ENCODE assay signal across 8 cellular contexts in genomic region chr19:3358919-3359849, GRCh38. TPM values are rescaled to one million over a fixed set of nuclear protein-coding genes. Genes with fewer than 3 reads are reported as not detected.
A peak's percentile ranks its signal among the peaks of the same experiment; 100 is the strongest.
DNase-seq lines count a peak whose midpoint lies in the region; ATAC-seq and TF ChIP-seq lines count a peak whose summit lies in the region.

No MANE protein-coding gene starts in this region.

- DNase-seq in G401 (ENCODE audit: low spot score) (peak; percentile 65), cerebellar cortex (ENCODE audit: low spot score) (peak; percentile 50), lower leg skin (ENCODE audit: low spot score in 2 of 2) (peak in 1 of 2 donors; percentile 92)
- peak; percentile 43 to 66 (median 48) for DNase-seq in stimulated activated CD4-positive, alpha-beta T cell treated with anti-CD3 and anti-CD28 coated beads, TNF-alpha, amount 100 ng/mL, for 24 hours (ENCODE audit: low read depth in 3 of 3)

- in situ Hi-C loops in G401 (cut with HindIII; ENCODE audit: low sequenced_read_pairs) = no loop called here

- intact Hi-C loops in lower leg skin (cut with DNase I; ENCODE audit: low total_unique reads) = no loop called here

- H3K4me3 ChIP-seq in lower leg skin (ENCODE audit: low read depth, poor library complexity, severe bottlenecking) = peak overlapping the region; percentile 87

- WGBS in lower leg skin, 2 donors = 0 to 1% methylated on average over 6 to 37 of the region's 126 CpGs

- no peak for TF ChIP-seq POLR2A in lower leg skin (IDR thresholded peaks at IDR 0.05)

- ATAC-seq in HG03439 (IDR thresholded peaks at IDR 0.05; ENCODE audit: unreplicated experiment) (peak; percentile 46), GM21619 (IDR thresholded peaks at IDR 0.05; ENCODE audit: unreplicated experiment) (no peak), HG03354 (IDR thresholded peaks at IDR 0.05; ENCODE audit: poor library complexity, severe bottlenecking, unreplicated experiment) (no peak)
- ATAC-seq in activated CD4-positive, CD25-positive, alpha-beta regulatory T cell treated with anti-CD3 and anti-CD28 coated beads, Interleukin-2, amount 50 U/mL, for 24 hours = peak; percentile 37 to 44

- TF ChIP-seq CTCF in lower leg skin (IDR thresholded peaks at IDR 0.05) = no peak

RNA-seq across cellular contexts. Expression of gene NFIC, which starts 7.2 kb away (rescaled TPM):
- 3.2 and 8.9 TPM in 2 replicates for total RNA-seq in G401 (2014; rRNA removed; shearing (Covaris generic))
- 100 to 1,000 TPM; 102 to 236 (median 158) TPM for total RNA-seq in lower leg skin

Comparison
In these comparisons a context has a peak if more than half of its experiments do, and no peak if none do; other contexts are left out.
1. ATAC-seq: peak in HG03439 (single experiment) and activated CD4-positive, CD25-positive, alpha-beta regulatory T cell treated with anti-CD3 and anti-CD28 coated beads, Interleukin-2, amount 50 U/mL, for 24 hours (2 of 2); none in GM21619 (single experiment) and HG03354 (single experiment).
2. RNA of gene NFIC, which starts 7.2 kb away (total RNA-seq): 102 to 236 TPM in lower leg skin; 3.2 to 8.9 TPM in G401; every median in the first group is over 10 times any median in the second.